ENCODE assay signal across 1 cellular context in genomic region chrX:129779086-129779672, GRCh38.
TF ChIP-seq lines count a peak whose summit lies in the region.

No MANE protein-coding gene starts in this region.

TF ChIP-seq in SK-N-SH treated with all-trans-retinoic acid at 6 μM for 48 hours, 23 proteins besides CTCF, POLR2A, EP300 and RAD21 (continued from another document):
- TF ChIP-seq POU6F1 (CRISPR knock-in tag; IDR thresholded peaks at IDR 0.05; ENCODE audit: borderline replicate concordance, low read depth) (no peak), ISL1 (CRISPR knock-in tag; IDR thresholded peaks at IDR 0.05) (no peak)
